26 cellular contexts compared by ENCODE assay signal in the genomic region with DNA sequence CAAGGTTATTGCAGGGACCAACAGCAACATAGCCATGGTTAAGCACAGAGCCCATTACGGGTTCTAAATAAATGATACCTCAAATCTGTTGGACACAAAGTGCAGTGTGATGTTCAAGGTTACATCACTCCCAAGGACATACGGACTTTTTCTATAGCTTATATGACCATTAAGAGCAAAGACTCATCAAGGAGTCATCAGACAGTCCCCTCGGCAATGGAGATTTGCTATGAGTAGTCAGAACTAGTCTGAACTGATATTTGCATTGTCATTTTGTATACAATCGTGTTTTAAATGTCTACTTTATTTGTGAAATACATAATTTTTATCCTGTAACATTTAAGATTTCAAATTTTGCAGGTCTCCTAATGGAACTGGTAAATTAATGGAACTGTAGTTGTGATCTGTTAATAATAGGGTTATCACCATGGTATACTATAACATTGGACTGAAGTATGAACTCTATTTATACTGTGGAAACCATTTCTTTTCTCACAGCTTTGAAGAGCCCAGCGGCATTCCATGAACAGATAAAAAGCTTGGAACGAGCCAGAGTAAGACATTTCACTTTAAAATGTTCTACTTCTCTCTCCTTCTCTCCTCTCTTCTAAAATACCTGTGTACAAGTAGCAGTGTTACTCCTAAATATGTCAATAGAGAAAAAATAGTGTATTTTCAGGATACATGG.
DNase-seq lines count a peak whose midpoint lies in the region; ATAC-seq, FAIRE-seq and TF ChIP-seq lines count a peak whose summit lies in the region.
"Had no signal": no experiment of that assay in that cellular context is flagged by ENCODE, and none has a peak within 500 bp of the region (broad histone marks: within the 10 kb centered on the region; RNA-seq: fewer than 3 reads in every experiment).

No MANE protein-coding gene starts in this region.

- no peak for TF ChIP-seq CTCF in PC-3 (conservative IDR thresholded peaks at IDR 0.05; ENCODE audit: low read depth, low read length)
- no peak for TF ChIP-seq CTCF in bronchial epithelial cell (IDR thresholded peaks at IDR 0.05; ENCODE audit: insufficient read depth, low read length, severe bottlenecking)
- no peak for TF ChIP-seq CTCF in nephron progenitor cell (IDR thresholded peaks at IDR 0.05)
- TF ChIP-seq CTCF in endothelial cell (IDR thresholded peaks at IDR 0.05; ENCODE audit: unreplicated experiment), result no peak

- H3K9ac ChIP-seq in PC-3 (ENCODE audit: low read length), result no peak overlapping the region
- H3K9ac ChIP-seq: BLaER1 treated with 17β-estradiol and CSF1 and Interleukin-3, amounts not matched to agents 10 nM and 100 nM had no signal

- no peaks in the 10 kb centered on the region for H3F3A ChIP-seq in PC-3 (ENCODE audit: low read length, unreplicated experiment)

- H4K20me1 ChIP-seq in PC-3 (ENCODE audit: low read length), result no peaks in the 10 kb centered on the region
- H4K20me1 ChIP-seq: BLaER1 treated with 17β-estradiol and CSF1 and Interleukin-3, amounts not matched to agents 10 nM and 100 nM had no signal

- H3K27me3 Mint-ChIP-seq in nephron progenitor cell (ENCODE audit: low read depth, poor library complexity) (no peaks in the 10 kb centered on the region), endothelial cell (ENCODE audit: unreplicated experiment) (no peaks in the 10 kb centered on the region)
- H3K27me3 Mint-ChIP-seq in activated CD4-positive, alpha-beta T cell treated with anti-CD3 and anti-CD28 coated beads for 36 hours, result no peaks in the 10 kb centered on the region
- H3K27me3 Mint-ChIP-seq: CD4-positive, alpha-beta T cell had no signal

- no peak for DNase-seq in left ventricle myocardium superior
- no peak for DNase-seq in Right ventricle myocardium inferior (ENCODE audit: missing footprints)
- DNase-seq in PC-3, result peak; percentile 10
- peak; percentile 65 for DNase-seq in bronchial epithelial cell (ENCODE audit: low read depth)
- no peak for DNase-seq in nephron progenitor cell
- no peak for DNase-seq in activated CD4-positive, alpha-beta T cell treated with anti-CD3 and anti-CD28 coated beads for 36 hours
- no peak for DNase-seq in endothelial cell (ENCODE audit: low spot score)
- DNase-seq: 8988T; ACHN; AML-193; BE2C; CD4-positive, alpha-beta T cell; CD8-positive, alpha-beta memory T cell; DMS 273 treated with DMSO at 0.1 percent for 48 hours; DMS79; EL; GF-D8; H9 had no signal

- H3K4me3 ChIP-seq in PC-3 (ENCODE audit: low read length), result no peak overlapping the region
- H3K4me3 ChIP-seq in bronchial epithelial cell (ENCODE audit: low read depth, low read length), result no peak overlapping the region
- H3K4me3 ChIP-seq: A549; BLaER1 treated with 17β-estradiol and CSF1 and Interleukin-3, amounts not matched to agents 10 nM and 100 nM; GM23338 had no signal

- FAIRE-seq in bronchial epithelial cell (lab: Jason Lieb, UNC), result no peak
- FAIRE-seq: A549, D721Med, GM12891, GM18507 had no signal

- H3K27ac Mint-ChIP-seq in nephron progenitor cell, result peak overlapping the region; percentile 49
- H3K27ac Mint-ChIP-seq in activated CD4-positive, alpha-beta T cell treated with anti-CD3 and anti-CD28 coated beads for 36 hours, result no peak overlapping the region
- H3K27ac Mint-ChIP-seq in endothelial cell (ENCODE audit: unreplicated experiment), result no peak overlapping the region
- H3K27ac Mint-ChIP-seq: CD14-positive monocyte; CD4-positive, alpha-beta T cell; CD8-positive, alpha-beta memory T cell; H9 had no signal

- H3K4me1 Mint-ChIP-seq in nephron progenitor cell (no peaks in the 10 kb centered on the region), endothelial cell (ENCODE audit: unreplicated experiment) (no peaks in the 10 kb centered on the region)
- H3K4me1 Mint-ChIP-seq in activated CD4-positive, alpha-beta T cell treated with anti-CD3 and anti-CD28 coated beads for 36 hours, result no peaks in the 10 kb centered on the region
- H3K4me1 Mint-ChIP-seq: CD14-positive monocyte; CD8-positive, alpha-beta memory T cell; GM23338; H9 had no signal

- no peaks in the 10 kb centered on the region for H3K4me1 ChIP-seq in PC-3 (ENCODE audit: insufficient read depth, low read length)
- H3K4me1 ChIP-seq: A549; BE2C; BLaER1 treated with 17β-estradiol and CSF1 and Interleukin-3, amounts not matched to agents 10 nM and 100 nM had no signal

- intact Hi-C loops in left ventricle myocardium superior (cut with micrococcal nuclease), result no loop called here
- intact Hi-C loops in Right ventricle myocardium inferior (cut with DNase I), result no loop called here
- intact Hi-C loops in PC-3 (cut with micrococcal nuclease), result no loop called here
- intact Hi-C loops in activated CD4-positive, alpha-beta T cell treated with anti-CD3 and anti-CD28 coated beads for 36 hours (cut with DNase I, micrococcal nuclease), result no loop called here

- H3K4me3 Mint-ChIP-seq in nephron progenitor cell (no peak overlapping the region), endothelial cell (ENCODE audit: unreplicated experiment) (no peak overlapping the region)
- H3K4me3 Mint-ChIP-seq in activated CD4-positive, alpha-beta T cell treated with anti-CD3 and anti-CD28 coated beads for 36 hours, result no peak overlapping the region
- H3K4me3 Mint-ChIP-seq: CD14-positive monocyte; CD4-positive, alpha-beta T cell; CD8-positive, alpha-beta memory T cell; GM23338; H9 had no signal

- no peaks in the 10 kb centered on the region for H3K79me2 ChIP-seq in PC-3 (ENCODE audit: low read length)

- ATAC-seq in left ventricle myocardium superior (peak; percentile 41), Right ventricle myocardium inferior (no peak), PC-3 (no peak)
- no peak for ATAC-seq in activated CD4-positive, alpha-beta T cell treated with anti-CD3 and anti-CD28 coated beads for 36 hours
- ATAC-seq: A549, GM23338, HCT116 had no signal

- POLR2A ChIA-PET in PC-3 (lab: Charles Lee; ENCODE audit: unreplicated experiment), result no interaction called here
- POLR2A ChIA-PET in activated CD4-positive, alpha-beta T cell treated with anti-CD3 and anti-CD28 coated beads for 36 hours (lab: Charles Lee), result no interaction called here

- CTCF ChIA-PET in PC-3 (lab: Charles Lee), result no interaction called here
- CTCF ChIA-PET in activated CD4-positive, alpha-beta T cell treated with anti-CD3 and anti-CD28 coated beads for 36 hours (lab: Charles Lee), result no interaction called here

- H3K9me3 ChIP-seq in PC-3 (ENCODE audit: low read length), result no peaks in the 10 kb centered on the region
- H3K9me3 ChIP-seq: A549; BE2C; BLaER1 treated with 17β-estradiol and CSF1 and Interleukin-3, amounts not matched to agents 10 nM and 100 nM had no signal

- H3K27me3 ChIP-seq in PC-3 (ENCODE audit: low read length) (no peaks in the 10 kb centered on the region), bronchial epithelial cell (ENCODE audit: control insufficient read depth, insufficient read depth, low read length) (no peaks in the 10 kb centered on the region)
- H3K27me3 ChIP-seq: BE2C; BLaER1 treated with 17β-estradiol and CSF1 and Interleukin-3, amounts not matched to agents 10 nM and 100 nM had no signal

- H3K4me2 ChIP-seq in PC-3 (ENCODE audit: low read length), result no peak overlapping the region
- H3K4me2 ChIP-seq: A549; BLaER1 treated with 17β-estradiol and CSF1 and Interleukin-3, amounts not matched to agents 10 nM and 100 nM; GM23338 had no signal

- H3K9me3 Mint-ChIP-seq in nephron progenitor cell (no peaks in the 10 kb centered on the region), endothelial cell (ENCODE audit: unreplicated experiment) (no peaks in the 10 kb centered on the region)
- H3K9me3 Mint-ChIP-seq in activated CD4-positive, alpha-beta T cell treated with anti-CD3 and anti-CD28 coated beads for 36 hours (ENCODE audit: low read depth), result no peaks in the 10 kb centered on the region
- H3K9me3 Mint-ChIP-seq: CD14-positive monocyte; CD4-positive, alpha-beta T cell; CD8-positive, alpha-beta memory T cell; GM23338; H9 had no signal

- H3K36me3 ChIP-seq in PC-3 (ENCODE audit: low read depth, low read length) (no peaks in the 10 kb centered on the region), bronchial epithelial cell (ENCODE audit: control insufficient read depth, insufficient read depth, low read length) (no peaks in the 10 kb centered on the region)
- H3K36me3 ChIP-seq: BE2C had no signal

- H2AFZ ChIP-seq in PC-3 (ENCODE audit: low read length), result no peak overlapping the region
- H2AFZ ChIP-seq: GM23338 had no signal

- peaks cover 40% of the 10 kb centered on the region for H3K36me3 Mint-ChIP-seq in nephron progenitor cell (ENCODE audit: low read depth)
- H3K36me3 Mint-ChIP-seq in activated CD4-positive, alpha-beta T cell treated with anti-CD3 and anti-CD28 coated beads for 36 hours (ENCODE audit: low read depth), result peaks cover 8% of the 10 kb centered on the region
- peaks cover 6% of the 10 kb centered on the region for H3K36me3 Mint-ChIP-seq in endothelial cell (ENCODE audit: low read depth, unreplicated experiment)

- no peak overlapping the region for H3K27ac ChIP-seq in PC-3 (ENCODE audit: low read length)
- H3K27ac ChIP-seq: A549; BLaER1 treated with 17β-estradiol and CSF1 and Interleukin-3, amounts not matched to agents 10 nM and 100 nM had no signal

- no TSS peak for BruUV-seq in PC-3 (replicated peaks; lab: Mats Ljungman, UMichigan)

- no peaks in the 10 kb centered on the region for H3K9me2 ChIP-seq in PC-3 (replicated peaks; ENCODE audit: low read length)

Comparison
In these comparisons a context has a peak if more than half of its experiments do, and no peak if none do; other contexts are left out.
1. DNase-seq: peak in PC-3 (single experiment) and bronchial epithelial cell (single experiment); none in left ventricle myocardium superior (single experiment), Right ventricle myocardium inferior (single experiment), nephron progenitor cell (single experiment), activated CD4-positive, alpha-beta T cell treated with anti-CD3 and anti-CD28 coated beads for 36 hours (single experiment) and endothelial cell (single experiment).